Comparison of ENCODE assay signal across 26 cellular contexts in the genomic region with DNA sequence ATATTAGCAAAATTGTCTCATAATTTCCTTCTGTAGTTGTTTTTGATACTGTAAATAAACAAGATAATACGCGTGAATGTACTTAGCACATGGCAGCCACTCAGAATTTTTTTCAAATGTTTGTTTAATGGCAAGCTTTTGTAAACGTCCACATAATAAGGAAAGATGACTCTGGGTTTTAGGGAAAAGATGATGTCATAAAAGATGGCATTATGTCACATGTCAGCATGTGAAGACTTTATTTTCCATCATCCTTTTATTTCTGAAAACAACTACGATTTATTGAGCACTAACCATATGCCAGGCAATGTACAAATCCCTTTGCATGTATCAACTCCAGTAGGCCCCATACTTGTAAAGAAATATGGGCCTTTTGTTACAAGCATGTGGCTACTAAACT.
"Had no signal": no experiment of that assay in that cellular context is flagged by ENCODE, and none has a peak within 500 bp of the region (broad histone marks: within the 10 kb centered on the region; RNA-seq: fewer than 3 reads in every experiment).

No MANE protein-coding gene starts in this region.

- H3K4me3 ChIP-seq: coronary artery, dorsolateral prefrontal cortex had no signal

- ATAC-seq: activated CD8-positive, alpha-beta T cell treated with anti-CD3 and anti-CD28 coated beads for 36 hours; activated T-cell treated with anti-CD3 and anti-CD28 coated beads, Interleukin-2, amount 50 U/mL, for 4 hours; activated T-helper 17 cell treated with anti-CD3 and anti-CD28 coated beads, Interleukin-2, amount 50 U/mL, for 72 hours; esophagus mucosa had no signal

- FAIRE-seq: astrocyte, bronchial epithelial cell, frontal cortex had no signal

- H3K27me3 ChIP-seq: brain microvascular endothelial cell, dorsolateral prefrontal cortex had no signal

- H3K27ac ChIP-seq: brain microvascular endothelial cell, coronary artery had no signal

- DNase-seq: activated CD4-positive, alpha-beta T cell treated with anti-CD3 and anti-CD28 coated beads for 1 hour; activated CD4-positive, alpha-beta T cell treated with anti-CD3 and anti-CD28 coated beads for 4 hours; activated CD4-positive, alpha-beta T cell treated with anti-CD3 and anti-CD28 coated beads, Interleukin-2, amount 10 ng/mL, durations not matched to agents 7 days and 5 days; activated CD4-positive, alpha-beta T cell treated with anti-CD3 and anti-CD28 coated beads, Interleukin-2, amount 50 U/mL, for 4 hours; activated CD4-positive, CD25-positive, alpha-beta regulatory T cell; activated CD8-positive, alpha-beta memory T cell treated with anti-CD3 and anti-CD28 coated beads for 24 hours; activated CD8-positive, alpha-beta T cell treated with anti-CD3 and anti-CD28 coated beads for 36 hours; activated effector memory CD4-positive, alpha-beta T cell treated with Interleukin-2 at 50 U/mL for 16 hours; activated gamma-delta T cell treated with Interleukin-2 at 50 U/mL for 16 hours; activated naive CD4-positive, alpha-beta T cell treated with anti-CD3 and anti-CD28 coated beads, Interleukin-2, amount 50 U/mL, for 16 hours; activated naive CD4-positive, alpha-beta T cell treated with Interleukin-2 at 50 U/mL for 16 hours; activated T-cell treated with anti-CD3 and anti-CD28 coated beads, Interleukin-2, amount 50 U/mL, for 4 hours; amniotic stem cell; anterior cingulate cortex; brain microvascular endothelial cell; dorsolateral prefrontal cortex; effector memory CD4-positive, alpha-beta T cell; endodermal cell; foreskin fibroblast; hippocampal formation had no signal
